In the genomic region with DNA sequence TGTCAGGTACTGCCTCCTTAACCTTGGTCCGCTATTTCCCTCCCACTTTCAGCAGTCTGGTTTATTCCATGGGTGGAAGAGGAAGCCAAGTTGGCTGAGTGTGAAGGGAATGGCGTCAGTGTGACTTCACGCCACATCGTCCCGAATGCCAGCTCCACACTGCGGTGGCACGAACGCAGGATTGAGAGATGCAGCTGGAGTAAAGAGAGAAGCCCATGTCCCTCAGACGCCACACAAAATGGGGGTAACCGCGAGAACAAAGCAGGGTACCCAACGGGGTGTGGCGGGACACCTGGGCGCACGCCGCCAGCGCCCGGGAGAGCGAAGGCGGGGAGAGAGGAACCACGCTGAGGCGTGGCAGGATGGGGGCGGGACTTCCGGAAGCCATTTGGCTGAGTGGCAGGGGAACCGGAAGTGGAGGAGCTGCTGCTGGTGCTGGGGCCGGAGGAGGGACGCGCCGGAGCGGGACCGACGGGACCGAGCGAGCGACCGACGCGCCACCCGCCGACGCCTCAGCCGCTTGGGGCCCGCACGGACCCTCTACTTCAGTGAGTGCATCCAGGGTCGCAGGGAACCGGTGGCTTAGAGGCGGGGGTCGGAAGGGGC, we compare ENCODE assay signal across 1 cellular context.
TF ChIP-seq lines count a peak whose summit lies in the region.

A gene with protein sequence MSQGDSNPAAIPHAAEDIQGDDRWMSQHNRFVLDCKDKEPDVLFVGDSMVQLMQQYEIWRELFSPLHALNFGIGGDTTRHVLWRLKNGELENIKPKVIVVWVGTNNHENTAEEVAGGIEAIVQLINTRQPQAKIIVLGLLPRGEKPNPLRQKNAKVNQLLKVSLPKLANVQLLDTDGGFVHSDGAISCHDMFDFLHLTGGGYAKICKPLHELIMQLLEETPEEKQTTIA (plus strand): TSS at position 417 of the 606 bp plus-strand sequence. CDS start 8,161 bp downstream, outside the sequence.

TF ChIP-seq in K562, 482 proteins besides CTCF, POLR2A, EP300 and RAD21 (continued from another document and continues in another):
- TF ChIP-seq, protein P1, sequence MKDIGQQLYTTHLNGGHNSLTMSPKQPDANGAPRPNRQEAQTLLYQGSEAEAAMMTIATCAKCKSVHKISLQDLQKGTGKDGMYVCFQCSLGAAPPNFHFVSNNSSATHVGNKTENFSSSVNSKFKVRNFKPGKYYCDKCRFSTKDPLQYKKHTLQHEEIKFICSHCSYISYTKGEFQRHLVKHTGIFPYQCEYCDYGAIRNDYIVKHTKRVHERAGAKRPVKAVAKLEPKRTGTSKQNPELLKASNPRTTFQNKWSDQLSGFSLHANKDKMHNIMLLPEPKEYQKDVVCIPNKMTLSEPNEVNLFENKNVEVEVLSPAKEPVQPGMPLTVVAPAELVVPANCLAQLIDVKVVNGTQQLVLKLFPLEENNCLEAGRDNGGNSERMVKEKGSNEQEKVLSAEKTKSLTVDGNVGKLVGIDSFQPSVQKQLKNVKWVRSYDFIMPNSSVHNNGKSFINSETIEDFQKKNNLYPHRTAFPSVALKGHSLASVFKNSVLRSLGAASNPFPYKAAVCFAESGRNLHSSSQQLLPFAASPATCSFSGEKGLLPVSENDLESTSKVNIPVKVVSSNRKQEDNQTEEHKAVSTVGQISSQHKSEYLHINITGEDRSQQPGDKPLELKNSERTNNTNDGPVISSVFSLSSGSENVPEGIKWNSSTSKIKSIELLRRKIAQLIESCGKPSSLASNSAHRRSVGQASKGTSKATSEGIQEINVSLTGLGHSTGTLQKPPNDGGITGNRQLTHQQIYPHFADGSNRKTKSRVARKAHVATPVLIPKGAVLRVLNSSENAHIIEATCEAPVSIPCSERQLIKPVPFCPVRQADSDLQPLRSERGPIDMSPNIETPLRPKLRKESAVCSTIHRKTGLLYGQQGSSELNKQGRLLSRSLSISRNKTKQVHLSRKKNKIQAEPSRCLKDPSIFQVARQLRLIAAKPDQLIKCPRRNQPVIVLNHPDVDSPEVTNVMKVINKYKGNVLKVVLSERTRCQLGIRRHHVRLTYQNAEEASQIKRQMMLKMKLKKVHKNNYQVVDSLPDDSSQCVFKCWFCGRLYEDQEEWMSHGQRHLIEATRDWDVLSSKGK (CRISPR knock-in tag; IDR thresholded peaks at IDR 0.05) = no peak
- TF ChIP-seq, protein P2, sequence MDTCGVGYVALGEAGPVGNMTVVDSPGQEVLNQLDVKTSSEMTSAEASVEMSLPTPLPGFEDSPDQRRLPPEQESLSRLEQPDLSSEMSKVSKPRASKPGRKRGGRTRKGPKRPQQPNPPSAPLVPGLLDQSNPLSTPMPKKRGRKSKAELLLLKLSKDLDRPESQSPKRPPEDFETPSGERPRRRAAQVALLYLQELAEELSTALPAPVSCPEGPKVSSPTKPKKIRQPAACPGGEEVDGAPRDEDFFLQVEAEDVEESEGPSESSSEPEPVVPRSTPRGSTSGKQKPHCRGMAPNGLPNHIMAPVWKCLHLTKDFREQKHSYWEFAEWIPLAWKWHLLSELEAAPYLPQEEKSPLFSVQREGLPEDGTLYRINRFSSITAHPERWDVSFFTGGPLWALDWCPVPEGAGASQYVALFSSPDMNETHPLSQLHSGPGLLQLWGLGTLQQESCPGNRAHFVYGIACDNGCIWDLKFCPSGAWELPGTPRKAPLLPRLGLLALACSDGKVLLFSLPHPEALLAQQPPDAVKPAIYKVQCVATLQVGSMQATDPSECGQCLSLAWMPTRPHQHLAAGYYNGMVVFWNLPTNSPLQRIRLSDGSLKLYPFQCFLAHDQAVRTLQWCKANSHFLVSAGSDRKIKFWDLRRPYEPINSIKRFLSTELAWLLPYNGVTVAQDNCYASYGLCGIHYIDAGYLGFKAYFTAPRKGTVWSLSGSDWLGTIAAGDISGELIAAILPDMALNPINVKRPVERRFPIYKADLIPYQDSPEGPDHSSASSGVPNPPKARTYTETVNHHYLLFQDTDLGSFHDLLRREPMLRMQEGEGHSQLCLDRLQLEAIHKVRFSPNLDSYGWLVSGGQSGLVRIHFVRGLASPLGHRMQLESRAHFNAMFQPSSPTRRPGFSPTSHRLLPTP (IDR thresholded peaks at IDR 0.05; ENCODE audit: borderline replicate concordance, extremely low read depth, insufficient read length) = no peak
- TF ChIP-seq ETV6 (IDR thresholded peaks at IDR 0.05; ENCODE audit: borderline replicate concordance in 1 of 2, low read depth in 2 of 2, low read length in 1 of 2) = no peak
- no peak for TF ChIP-seq ETV6 (CRISPR knock-in tag; IDR thresholded peaks at IDR 0.05; ENCODE audit: borderline replicate concordance)
- TF ChIP-seq SP2 (IDR thresholded peaks at IDR 0.05; ENCODE audit: extremely low read depth, low read depth, low read length, poor library complexity, severe bottlenecking) = peak; percentile 51
- no peak for TF ChIP-seq ZNF780A (CRISPR knock-in tag; IDR thresholded peaks at IDR 0.05)
- no peak for TF ChIP-seq ZNF274 (IDR thresholded peaks at IDR 0.05; ENCODE audit: borderline replicate concordance, low read depth, low read length)
- no peak for TF ChIP-seq ZKSCAN1 (IDR thresholded peaks at IDR 0.05; ENCODE audit: low read depth, low read length)
- TF ChIP-seq HCFC1 (IDR thresholded peaks at IDR 0.05; ENCODE audit: low read depth, low read length) = peak; percentile 38
- TF ChIP-seq PHF20 (IDR thresholded peaks at IDR 0.05; ENCODE audit: partially characterized antibody) = peak; percentile 36
- TF ChIP-seq SREBF1 (IDR thresholded peaks at IDR 0.05; ENCODE audit: borderline replicate concordance, low read depth, low read length) = no peak
- no peak for TF ChIP-seq YBX1 (IDR thresholded peaks at IDR 0.05)
- TF ChIP-seq ZNF408 (CRISPR knock-in tag; IDR thresholded peaks at IDR 0.05; ENCODE audit: low read depth) = no peak
- peak; percentile 88 for TF ChIP-seq SAP30 (IDR thresholded peaks at IDR 0.05; ENCODE audit: borderline replicate concordance, insufficient read depth, low read depth, low read length, poor library complexity, severe bottlenecking)
- TF ChIP-seq, protein P3, sequence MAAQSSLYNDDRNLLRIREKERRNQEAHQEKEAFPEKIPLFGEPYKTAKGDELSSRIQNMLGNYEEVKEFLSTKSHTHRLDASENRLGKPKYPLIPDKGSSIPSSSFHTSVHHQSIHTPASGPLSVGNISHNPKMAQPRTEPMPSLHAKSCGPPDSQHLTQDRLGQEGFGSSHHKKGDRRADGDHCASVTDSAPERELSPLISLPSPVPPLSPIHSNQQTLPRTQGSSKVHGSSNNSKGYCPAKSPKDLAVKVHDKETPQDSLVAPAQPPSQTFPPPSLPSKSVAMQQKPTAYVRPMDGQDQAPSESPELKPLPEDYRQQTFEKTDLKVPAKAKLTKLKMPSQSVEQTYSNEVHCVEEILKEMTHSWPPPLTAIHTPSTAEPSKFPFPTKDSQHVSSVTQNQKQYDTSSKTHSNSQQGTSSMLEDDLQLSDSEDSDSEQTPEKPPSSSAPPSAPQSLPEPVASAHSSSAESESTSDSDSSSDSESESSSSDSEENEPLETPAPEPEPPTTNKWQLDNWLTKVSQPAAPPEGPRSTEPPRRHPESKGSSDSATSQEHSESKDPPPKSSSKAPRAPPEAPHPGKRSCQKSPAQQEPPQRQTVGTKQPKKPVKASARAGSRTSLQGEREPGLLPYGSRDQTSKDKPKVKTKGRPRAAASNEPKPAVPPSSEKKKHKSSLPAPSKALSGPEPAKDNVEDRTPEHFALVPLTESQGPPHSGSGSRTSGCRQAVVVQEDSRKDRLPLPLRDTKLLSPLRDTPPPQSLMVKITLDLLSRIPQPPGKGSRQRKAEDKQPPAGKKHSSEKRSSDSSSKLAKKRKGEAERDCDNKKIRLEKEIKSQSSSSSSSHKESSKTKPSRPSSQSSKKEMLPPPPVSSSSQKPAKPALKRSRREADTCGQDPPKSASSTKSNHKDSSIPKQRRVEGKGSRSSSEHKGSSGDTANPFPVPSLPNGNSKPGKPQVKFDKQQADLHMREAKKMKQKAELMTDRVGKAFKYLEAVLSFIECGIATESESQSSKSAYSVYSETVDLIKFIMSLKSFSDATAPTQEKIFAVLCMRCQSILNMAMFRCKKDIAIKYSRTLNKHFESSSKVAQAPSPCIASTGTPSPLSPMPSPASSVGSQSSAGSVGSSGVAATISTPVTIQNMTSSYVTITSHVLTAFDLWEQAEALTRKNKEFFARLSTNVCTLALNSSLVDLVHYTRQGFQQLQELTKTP (IDR thresholded peaks at IDR 0.05; ENCODE audit: low read depth in 1 of 2, partially characterized antibody in 2 of 2) = no peak
- no peak for TF ChIP-seq ARNT (IDR thresholded peaks at IDR 0.05)
- TF ChIP-seq GTF2F1 (IDR thresholded peaks at IDR 0.05; ENCODE audit: low read depth, low read length) = no peak
- no peak; the same call in 1 of the 2 replicates for TF ChIP-seq TCF7 (IDR thresholded peaks at IDR 0.05; ENCODE audit: borderline replicate concordance)
- TF ChIP-seq, protein P4, sequence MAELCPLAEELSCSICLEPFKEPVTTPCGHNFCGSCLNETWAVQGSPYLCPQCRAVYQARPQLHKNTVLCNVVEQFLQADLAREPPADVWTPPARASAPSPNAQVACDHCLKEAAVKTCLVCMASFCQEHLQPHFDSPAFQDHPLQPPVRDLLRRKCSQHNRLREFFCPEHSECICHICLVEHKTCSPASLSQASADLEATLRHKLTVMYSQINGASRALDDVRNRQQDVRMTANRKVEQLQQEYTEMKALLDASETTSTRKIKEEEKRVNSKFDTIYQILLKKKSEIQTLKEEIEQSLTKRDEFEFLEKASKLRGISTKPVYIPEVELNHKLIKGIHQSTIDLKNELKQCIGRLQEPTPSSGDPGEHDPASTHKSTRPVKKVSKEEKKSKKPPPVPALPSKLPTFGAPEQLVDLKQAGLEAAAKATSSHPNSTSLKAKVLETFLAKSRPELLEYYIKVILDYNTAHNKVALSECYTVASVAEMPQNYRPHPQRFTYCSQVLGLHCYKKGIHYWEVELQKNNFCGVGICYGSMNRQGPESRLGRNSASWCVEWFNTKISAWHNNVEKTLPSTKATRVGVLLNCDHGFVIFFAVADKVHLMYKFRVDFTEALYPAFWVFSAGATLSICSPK (IDR thresholded peaks at IDR 0.05; ENCODE audit: borderline replicate concordance) = no peak
- no peak for TF ChIP-seq CHD1 (IDR thresholded peaks at IDR 0.05; ENCODE audit: low read length)
- TF ChIP-seq, protein P5, sequence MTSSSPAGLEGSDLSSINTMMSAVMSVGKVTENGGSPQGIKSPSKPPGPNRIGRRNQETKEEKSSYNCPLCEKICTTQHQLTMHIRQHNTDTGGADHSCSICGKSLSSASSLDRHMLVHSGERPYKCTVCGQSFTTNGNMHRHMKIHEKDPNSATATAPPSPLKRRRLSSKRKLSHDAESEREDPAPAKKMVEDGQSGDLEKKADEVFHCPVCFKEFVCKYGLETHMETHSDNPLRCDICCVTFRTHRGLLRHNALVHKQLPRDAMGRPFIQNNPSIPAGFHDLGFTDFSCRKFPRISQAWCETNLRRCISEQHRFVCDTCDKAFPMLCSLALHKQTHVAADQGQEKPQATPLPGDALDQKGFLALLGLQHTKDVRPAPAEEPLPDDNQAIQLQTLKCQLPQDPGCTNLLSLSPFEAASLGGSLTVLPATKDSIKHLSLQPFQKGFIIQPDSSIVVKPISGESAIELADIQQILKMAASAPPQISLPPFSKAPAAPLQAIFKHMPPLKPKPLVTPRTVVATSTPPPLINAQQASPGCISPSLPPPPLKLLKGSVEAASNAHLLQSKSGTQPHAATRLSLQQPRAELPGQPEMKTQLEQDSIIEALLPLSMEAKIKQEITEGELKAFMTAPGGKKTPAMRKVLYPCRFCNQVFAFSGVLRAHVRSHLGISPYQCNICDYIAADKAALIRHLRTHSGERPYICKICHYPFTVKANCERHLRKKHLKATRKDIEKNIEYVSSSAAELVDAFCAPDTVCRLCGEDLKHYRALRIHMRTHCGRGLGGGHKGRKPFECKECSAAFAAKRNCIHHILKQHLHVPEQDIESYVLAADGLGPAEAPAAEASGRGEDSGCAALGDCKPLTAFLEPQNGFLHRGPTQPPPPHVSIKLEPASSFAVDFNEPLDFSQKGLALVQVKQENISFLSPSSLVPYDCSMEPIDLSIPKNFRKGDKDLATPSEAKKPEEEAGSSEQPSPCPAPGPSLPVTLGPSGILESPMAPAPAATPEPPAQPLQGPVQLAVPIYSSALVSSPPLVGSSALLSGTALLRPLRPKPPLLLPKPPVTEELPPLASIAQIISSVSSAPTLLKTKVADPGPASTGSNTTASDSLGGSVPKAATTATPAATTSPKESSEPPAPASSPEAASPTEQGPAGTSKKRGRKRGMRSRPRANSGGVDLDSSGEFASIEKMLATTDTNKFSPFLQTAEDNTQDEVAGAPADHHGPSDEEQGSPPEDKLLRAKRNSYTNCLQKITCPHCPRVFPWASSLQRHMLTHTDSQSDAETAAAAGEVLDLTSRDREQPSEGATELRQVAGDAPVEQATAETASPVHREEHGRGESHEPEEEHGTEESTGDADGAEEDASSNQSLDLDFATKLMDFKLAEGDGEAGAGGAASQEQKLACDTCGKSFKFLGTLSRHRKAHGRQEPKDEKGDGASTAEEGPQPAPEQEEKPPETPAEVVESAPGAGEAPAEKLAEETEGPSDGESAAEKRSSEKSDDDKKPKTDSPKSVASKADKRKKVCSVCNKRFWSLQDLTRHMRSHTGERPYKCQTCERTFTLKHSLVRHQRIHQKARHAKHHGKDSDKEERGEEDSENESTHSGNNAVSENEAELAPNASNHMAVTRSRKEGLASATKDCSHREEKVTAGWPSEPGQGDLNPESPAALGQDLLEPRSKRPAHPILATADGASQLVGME (CRISPR knock-in tag; IDR thresholded peaks at IDR 0.05) = no peak
- TF ChIP-seq, protein P6, sequence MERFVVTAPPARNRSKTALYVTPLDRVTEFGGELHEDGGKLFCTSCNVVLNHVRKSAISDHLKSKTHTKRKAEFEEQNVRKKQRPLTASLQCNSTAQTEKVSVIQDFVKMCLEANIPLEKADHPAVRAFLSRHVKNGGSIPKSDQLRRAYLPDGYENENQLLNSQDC (CRISPR knock-in tag; IDR thresholded peaks at IDR 0.05) = no peak
- TF ChIP-seq CHD2 (IDR thresholded peaks at IDR 0.05; ENCODE audit: low read depth, low read length) = no peak
- TF ChIP-seq TAF9B (IDR thresholded peaks at IDR 0.05; ENCODE audit: partially characterized antibody) = peak; percentile 62
